Comparison of ENCODE assay signal across 27 cellular contexts in genomic region chr3:108300103-108300849, GRCh38. TPM values are rescaled to one million over a fixed set of nuclear protein-coding genes. Genes with fewer than 3 reads are reported as not detected.
DNase-seq lines count a peak whose midpoint lies in the region; ATAC-seq and TF ChIP-seq lines count a peak whose summit lies in the region.
"Had no signal": no experiment of that assay in that cellular context is flagged by ENCODE, and none has a peak within 500 bp of the region (broad histone marks: within the 10 kb centered on the region; RNA-seq: fewer than 3 reads in every experiment).

No MANE protein-coding gene starts in this region.

- peak overlapping the region; percentile 11 for H4K8ac ChIP-seq in trophoblast cell (ENCODE audit: low read depth, low read length)

- dilution Hi-C loops in mammary epithelial cell (cut with HindIII; ENCODE audit: low sequenced_read_pairs): no loop called here

- H3K4me1 Mint-ChIP-seq in activated CD8-positive, alpha-beta T cell treated with anti-CD3 and anti-CD28 coated beads for 36 hours (ENCODE audit: low read depth): peaks cover 58% of the 10 kb centered on the region

- intact Hi-C loops in mammary epithelial cell (cut with micrococcal nuclease) (no loop called here), breast epithelium (cut with DNase I; ENCODE audit: low total_unique reads) (no loop called here), Right ventricle myocardium superior (cut with DNase I) (no loop called here)
- intact Hi-C loops in activated CD8-positive, alpha-beta T cell treated with anti-CD3 and anti-CD28 coated beads for 36 hours (cut with micrococcal nuclease): no loop called here

- WGBS in mammary epithelial cell (ENCODE audit: low coverage, missing lambda C conversion rate): 88% methylated on average over 8 of the region's 9 CpGs
- no CpG with 5 or more reads among the region's 9 CpGs for WGBS in trophoblast cell (ENCODE audit: extremely low coverage, insufficient coverage, insufficient read length)

- no peak overlapping the region for H2BK120ac ChIP-seq in trophoblast cell (ENCODE audit: insufficient read depth, low read length, poor library complexity)

- H3K4me1 ChIP-seq in mammary epithelial cell (ENCODE audit: insufficient read depth, low read length) (no peaks in the 10 kb centered on the region), breast epithelium (no peaks in the 10 kb centered on the region), trophoblast cell (ENCODE audit: control insufficient read depth in 1 of 2, insufficient read depth in 2 of 2, low read length in 2 of 2) (peaks cover 0 to 11% of the 10 kb centered on the region in 2 experiments)
- H3K4me1 ChIP-seq: adrenal gland, prostate gland, SJCRH30 had no signal

- no TSS peak for BruUV-seq in mammary epithelial cell (replicated peaks; lab: Mats Ljungman, UMichigan)

- no peak for TF ChIP-seq CTCF in mammary epithelial cell (conservative IDR thresholded peaks at IDR 0.05 in 1 of 2, IDR thresholded peaks at IDR 0.05 in 1 of 2; ENCODE audit: extremely low read depth in 1 of 2, insufficient read depth in 1 of 2, low read depth in 1 of 2, low read length in 2 of 2)
- TF ChIP-seq CTCF in breast epithelium (IDR thresholded peaks at IDR 0.05): no peak
- no peak for TF ChIP-seq CTCF in activated CD8-positive, alpha-beta T cell treated with anti-CD3 and anti-CD28 coated beads for 36 hours (IDR thresholded peaks at IDR 0.05)
- no peak for TF ChIP-seq CTCF in epithelial cell of esophagus (IDR thresholded peaks at IDR 0.05; ENCODE audit: insufficient read depth, low read depth, low read length, missing control alignments)

- no peak overlapping the region for H3K9ac ChIP-seq in mammary epithelial cell (ENCODE audit: insufficient read depth, low read length)
- H3K9ac ChIP-seq in trophoblast cell (ENCODE audit: low read length): no peak overlapping the region

- no peak overlapping the region for H2BK5ac ChIP-seq in trophoblast cell (ENCODE audit: low read depth, low read length, poor library complexity)

- POLR2A ChIA-PET in activated CD8-positive, alpha-beta T cell treated with anti-CD3 and anti-CD28 coated beads for 36 hours (lab: Charles Lee): interaction anchor here (1.3 kb wide), 1 partner anchor 12 kb away, joined by 3 read pairs; no protein-coding TSS in a partner anchor

- no peak overlapping the region for H2AK5ac ChIP-seq in trophoblast cell (ENCODE audit: low read length)

- no peak overlapping the region for H2AFZ ChIP-seq in mammary epithelial cell (ENCODE audit: low read depth, low read length)
- H2AFZ ChIP-seq in trophoblast cell (ENCODE audit: insufficient read depth, low read length, poor library complexity): peak overlapping the region; percentile 25

- no peak overlapping the region for H4K91ac ChIP-seq in trophoblast cell (ENCODE audit: low read depth, low read length)

- no peak overlapping the region for H3K23ac ChIP-seq in trophoblast cell (ENCODE audit: low read length)

- H3K9me3 Mint-ChIP-seq in activated CD8-positive, alpha-beta T cell treated with anti-CD3 and anti-CD28 coated beads for 36 hours: no peaks in the 10 kb centered on the region
- H3K9me3 Mint-ChIP-seq: activated T-helper 2 cell treated with anti-CD3 and anti-CD28 coated beads, Interferon-gamma antibody, Interleukin-2, Interleukin-4, amounts not matched to agents 10 μg/mL and 5 μg/mL and 100 μg/mL, durations not matched to agents 14 hours and 24 hours and 36 hours; memory B cell; stimulated activated naive B cell treated with anti-CD40 and anti-IgM and Interleukin-4, amounts not matched to agents 10 μg/mL and 1 μg/mL and 100 μg/mL, for 72 hours had no signal

- H2BK12ac ChIP-seq in trophoblast cell (ENCODE audit: low read length): peak overlapping the region; percentile 17

- no peaks in the 10 kb centered on the region for H3K79me2 ChIP-seq in mammary epithelial cell (ENCODE audit: insufficient read depth, low read length)
- no peaks in the 10 kb centered on the region for H3K79me2 ChIP-seq in trophoblast cell (ENCODE audit: control insufficient read depth, insufficient read depth, low read length, poor library complexity)

- ATAC-seq in activated CD8-positive, alpha-beta T cell treated with anti-CD3 and anti-CD28 coated beads for 36 hours: peak; percentile 33
- ATAC-seq in Right ventricle myocardium superior (ENCODE audit: poor library complexity): no peak
- ATAC-seq: activated CD4-positive, CD25-positive, alpha-beta regulatory T cell treated with anti-CD3 and anti-CD28 coated beads, Interleukin-2, amount 50 U/mL, for 24 hours; heart left ventricle; stimulated activated naive B cell treated with anti-CD40 and anti-IgM and Interleukin-4, amounts not matched to agents 10 μg/mL and 1 μg/mL and 100 μg/mL, for 72 hours had no signal

- peak; percentile 70 for DNase-seq in mammary epithelial cell
- no peak for DNase-seq in breast epithelium (ENCODE audit: low spot score in 2 of 2)
- peak; percentile 33 for DNase-seq in activated CD8-positive, alpha-beta T cell treated with anti-CD3 and anti-CD28 coated beads for 36 hours
- peak; percentile 17 for DNase-seq in epithelial cell of esophagus (ENCODE audit: low read depth)
- no peak for DNase-seq in trophoblast cell
- no peak for DNase-seq in hepatic stellate cell (ENCODE audit: low spot score)
- no peak for DNase-seq in Right ventricle myocardium superior
- no peak for DNase-seq in iPS-NIHi7 (ENCODE audit: extremely low spot score)
- DNase-seq: adrenal gland; DMS53; effector CD4-positive, alpha-beta T cell; GF-D8; H7; heart left ventricle; NCI-H1105 treated with DMSO at 0.1 percent for 48 hours; NCI-H2029; NCI-H2227 treated with DMSO at 0.1 percent for 48 hours; NCI-H748 treated with DMSO at 0.1 percent for 48 hours; SJCRH30; stimulated activated naive B cell treated with anti-CD40 and anti-IgM and Interleukin-4, amounts not matched to agents 10 μg/mL and 1 μg/mL and 100 μg/mL, for 72 hours had no signal

- H3K27ac Mint-ChIP-seq in activated CD8-positive, alpha-beta T cell treated with anti-CD3 and anti-CD28 coated beads for 36 hours: peak overlapping the region; percentile 63
- H3K27ac Mint-ChIP-seq: memory B cell; stimulated activated naive B cell treated with anti-CD40 and anti-IgM and Interleukin-4, amounts not matched to agents 10 μg/mL and 1 μg/mL and 100 μg/mL, for 72 hours had no signal

- TF ChIP-seq POLR2A in breast epithelium (IDR thresholded peaks at IDR 0.05): no peak

- H3K18ac ChIP-seq in trophoblast cell (ENCODE audit: low read length): no peak overlapping the region

- H4K20me1 ChIP-seq in mammary epithelial cell (ENCODE audit: insufficient read depth, low read length): no peaks in the 10 kb centered on the region

- H3K36me3 Mint-ChIP-seq in activated CD8-positive, alpha-beta T cell treated with anti-CD3 and anti-CD28 coated beads for 36 hours (ENCODE audit: low read depth): no peaks in the 10 kb centered on the region
- H3K36me3 Mint-ChIP-seq: memory B cell had no signal

- H3K9me3 ChIP-seq in mammary epithelial cell (replicated peaks; ENCODE audit: insufficient read depth, low read length) (no peaks in the 10 kb centered on the region), breast epithelium (no peaks in the 10 kb centered on the region), trophoblast cell (ENCODE audit: insufficient read depth, low read depth, low read length) (no peaks in the 10 kb centered on the region)
- H3K9me3 ChIP-seq: adrenal gland, heart left ventricle, prostate gland, SJCRH30 had no signal

- no peak overlapping the region for H4K12ac ChIP-seq in trophoblast cell (ENCODE audit: low read depth, low read length)

- H3K79me1 ChIP-seq in trophoblast cell (ENCODE audit: low read length): no peaks in the 10 kb centered on the region

- no peak overlapping the region for H3K4me3 ChIP-seq in mammary epithelial cell (replicated peaks in 1 of 3; ENCODE audit: insufficient read depth in 1 of 3, low read depth in 2 of 3, low read length in 3 of 3)
- H3K4me3 ChIP-seq in breast epithelium: no peak overlapping the region
- H3K4me3 ChIP-seq in epithelial cell of esophagus (ENCODE audit: low read length): no peak overlapping the region
- no peak overlapping the region for H3K4me3 ChIP-seq in trophoblast cell (ENCODE audit: low read depth, low read length)
- H3K4me3 ChIP-seq: adrenal gland, heart left ventricle, prostate gland, SJCRH30 had no signal

- H3K27me3 ChIP-seq in mammary epithelial cell (ENCODE audit: insufficient read depth, low read length) (no peaks in the 10 kb centered on the region), breast epithelium (no peaks in the 10 kb centered on the region), trophoblast cell (ENCODE audit: insufficient read depth, low read length) (no peaks in the 10 kb centered on the region)
- H3K27me3 ChIP-seq: adrenal gland, heart left ventricle, SJCRH30 had no signal

- H3K36me3 ChIP-seq in mammary epithelial cell (ENCODE audit: insufficient read depth, low read length) (no peaks in the 10 kb centered on the region), breast epithelium (no peaks in the 10 kb centered on the region), trophoblast cell (ENCODE audit: control insufficient read depth in 1 of 2, insufficient read depth in 2 of 2, low read length in 2 of 2) (no peaks in the 10 kb centered on the region)
- H3K36me3 ChIP-seq: adrenal gland, heart left ventricle, prostate gland, SJCRH30 had no signal

- no peak overlapping the region for H3K4me3 Mint-ChIP-seq in activated CD8-positive, alpha-beta T cell treated with anti-CD3 and anti-CD28 coated beads for 36 hours
- H3K4me3 Mint-ChIP-seq: memory B cell; stimulated activated naive B cell treated with anti-CD40 and anti-IgM and Interleukin-4, amounts not matched to agents 10 μg/mL and 1 μg/mL and 100 μg/mL, for 72 hours had no signal

- in situ Hi-C loops in mammary epithelial cell (cut with MboI; ENCODE audit: low sequenced_read_pairs in 2 of 2): no loop called here

- CTCF ChIA-PET in mammary epithelial cell (lab: Charles Lee; ENCODE audit: low non-redundant PET): no interaction called here
- CTCF ChIA-PET in activated CD8-positive, alpha-beta T cell treated with anti-CD3 and anti-CD28 coated beads for 36 hours (lab: Charles Lee): interaction anchor here (0.6 to 0.9 kb wide), 2 partner anchors 22 to 146 kb away, joined by 3 read pairs; no protein-coding TSS in a partner anchor

- H3K4me2 ChIP-seq in mammary epithelial cell (ENCODE audit: insufficient read depth, low read depth, low read length) (no peak overlapping the region), trophoblast cell (ENCODE audit: low read length) (no peak overlapping the region)

- H3K27me3 Mint-ChIP-seq in activated CD8-positive, alpha-beta T cell treated with anti-CD3 and anti-CD28 coated beads for 36 hours: no peaks in the 10 kb centered on the region
- H3K27me3 Mint-ChIP-seq: memory B cell; stimulated activated naive B cell treated with anti-CD40 and anti-IgM and Interleukin-4, amounts not matched to agents 10 μg/mL and 1 μg/mL and 100 μg/mL, for 72 hours had no signal

- peak overlapping the region; percentile 66 for H3K14ac ChIP-seq in trophoblast cell (ENCODE audit: low read length)

- H3K4ac ChIP-seq in trophoblast cell (ENCODE audit: low read depth, low read length): no peak overlapping the region

- no peak overlapping the region for H3K27ac ChIP-seq in mammary epithelial cell (ENCODE audit: insufficient read depth, low read depth, low read length)
- no peak overlapping the region for H3K27ac ChIP-seq in breast epithelium
- H3K27ac ChIP-seq in trophoblast cell (ENCODE audit: low read depth, low read length): no peak overlapping the region
- H3K27ac ChIP-seq: adrenal gland, heart left ventricle, prostate gland, SJCRH30 had no signal

RNA-seq across cellular contexts. Expression of gene HHLA2, which starts 3.9 kb away (rescaled TPM):
- not detected for total RNA-seq in mammary epithelial cell
- not detected for polyA plus RNA-seq in mammary epithelial cell
- polyA minus RNA-seq in mammary epithelial cell: not detected
- total RNA-seq in breast epithelium: 1 to 10 TPM in 1 of 3 donors, not detected in 2; 1.6 TPM
- 1 to 10 TPM; 1.7 to 2.2 TPM for total RNA-seq in activated CD8-positive, alpha-beta T cell treated with anti-CD3 and anti-CD28 coated beads for 36 hours
- polyA plus RNA-seq in trophoblast cell (2013): 0.01 TPM in 1 of 2 replicates, not detected in the other
- total RNA-seq in Right ventricle myocardium superior: not detected
- total RNA-seq: adrenal gland, H7, heart left ventricle, SJCRH30, temporal lobe, urinary bladder had no signal
- polyA plus RNA-seq: BJ, urinary bladder had no signal

Comparison
In these comparisons a context has a peak if more than half of its experiments do, and no peak if none do; other contexts are left out.
1. DNase-seq: peak in mammary epithelial cell (single experiment), activated CD8-positive, alpha-beta T cell treated with anti-CD3 and anti-CD28 coated beads for 36 hours (single experiment) and epithelial cell of esophagus (single experiment); none in breast epithelium (0 of 2), trophoblast cell (0 of 2), hepatic stellate cell (single experiment), Right ventricle myocardium superior (single experiment) and iPS-NIHi7 (single experiment).